8 cellular contexts compared by ENCODE assay signal in the genomic region with DNA sequence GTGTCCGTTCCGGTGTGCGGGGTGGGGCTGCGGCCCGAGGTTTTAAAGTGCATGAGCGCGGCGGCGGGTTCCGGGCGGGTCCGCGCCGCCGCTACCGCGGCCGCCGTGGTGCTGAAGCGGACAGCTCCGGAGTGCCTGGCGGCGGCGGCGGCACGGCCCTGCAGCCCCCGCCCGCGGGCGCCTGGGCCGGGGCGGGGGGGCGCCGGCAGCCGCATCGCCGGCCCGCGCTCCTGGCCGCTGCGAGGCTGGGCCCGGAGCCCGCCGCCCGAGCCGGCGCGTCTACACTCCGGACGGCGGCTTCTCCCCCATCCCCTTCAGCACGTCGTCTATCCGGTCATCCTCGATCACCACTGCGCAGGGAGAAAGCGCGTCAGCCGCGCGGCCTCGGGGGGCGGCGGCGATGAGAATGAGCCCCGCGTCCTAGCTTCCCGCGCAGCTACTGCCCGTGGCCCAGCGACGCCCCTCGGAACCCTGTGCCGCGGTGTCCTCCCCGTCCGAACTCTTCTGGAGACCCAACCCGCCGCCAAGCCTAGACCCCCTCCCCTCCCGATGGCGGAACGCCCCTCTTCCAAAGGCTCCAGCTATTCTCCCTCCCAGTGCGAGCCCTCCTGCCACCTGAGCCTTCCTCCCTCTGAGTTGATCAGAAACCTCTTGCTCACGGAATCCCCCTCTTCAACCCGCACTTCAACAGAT. TPM values are rescaled to one million over a fixed set of nuclear protein-coding genes. Genes with fewer than 3 reads are reported as not detected.
A peak's percentile ranks its signal among the peaks of the same experiment; 100 is the strongest.
DNase-seq lines count a peak whose midpoint lies in the region; ATAC-seq lines count a peak whose summit lies in the region.

No MANE protein-coding gene starts in this region.

- peaks cover 37% of the 10 kb centered on the region for H3K27me3 ChIP-seq in trophoblast cell (ENCODE audit: insufficient read depth, low read length)

- no peak overlapping the region for H2BK5ac ChIP-seq in trophoblast cell (ENCODE audit: low read depth, low read length, poor library complexity)

- H3K4me2 ChIP-seq in trophoblast cell (ENCODE audit: low read length), result peak overlapping the region; percentile 81

- H3K4me1 ChIP-seq in trophoblast cell (ENCODE audit: control insufficient read depth in 1 of 2, insufficient read depth in 2 of 2, low read length in 2 of 2), result peaks cover 15% of the 10 kb centered on the region in 2 experiments

- no peak for ATAC-seq in GM18909 (IDR thresholded peaks at IDR 0.05; ENCODE audit: poor library complexity, unreplicated experiment)

- H4K12ac ChIP-seq in trophoblast cell (ENCODE audit: low read depth, low read length), result no peak overlapping the region

- no peaks in the 10 kb centered on the region for H3K79me1 ChIP-seq in trophoblast cell (ENCODE audit: low read length)

- H3K18ac ChIP-seq in trophoblast cell (ENCODE audit: low read length), result no peak overlapping the region

- no peak overlapping the region for H3K14ac ChIP-seq in trophoblast cell (ENCODE audit: low read length)

- H4K91ac ChIP-seq in trophoblast cell (ENCODE audit: low read depth, low read length), result no peak overlapping the region

- no peaks in the 10 kb centered on the region for H3K79me2 ChIP-seq in trophoblast cell (ENCODE audit: control insufficient read depth, insufficient read depth, low read length, poor library complexity)

- H2AK5ac ChIP-seq in trophoblast cell (ENCODE audit: low read length), result no peak overlapping the region

- no peak overlapping the region for H3K4me3 ChIP-seq in trophoblast cell (ENCODE audit: low read depth, low read length)

- no peak overlapping the region for H3K23ac ChIP-seq in trophoblast cell (ENCODE audit: low read length)

- no CpG with 5 or more reads among the region's 85 CpGs for WGBS in trophoblast cell (ENCODE audit: extremely low coverage, insufficient coverage, insufficient read length)

- H2BK120ac ChIP-seq in trophoblast cell (ENCODE audit: insufficient read depth, low read length, poor library complexity), result no peak overlapping the region

- H3K9me3 ChIP-seq in trophoblast cell (ENCODE audit: insufficient read depth, low read depth, low read length), result peaks cover 8% of the 10 kb centered on the region

- H2BK12ac ChIP-seq in trophoblast cell (ENCODE audit: low read length), result no peak overlapping the region

- no peak overlapping the region for H3K27ac ChIP-seq in trophoblast cell (ENCODE audit: low read depth, low read length)

- H2AFZ ChIP-seq in trophoblast cell (ENCODE audit: insufficient read depth, low read length, poor library complexity), result no peak overlapping the region

- H3K9ac ChIP-seq in trophoblast cell (ENCODE audit: low read length), result no peak overlapping the region

- H3K36me3 ChIP-seq in trophoblast cell (ENCODE audit: control insufficient read depth in 1 of 2, insufficient read depth in 2 of 2, low read length in 2 of 2), result no peaks in the 10 kb centered on the region

- H3K4ac ChIP-seq in trophoblast cell (ENCODE audit: low read depth, low read length), result no peak overlapping the region

- DNase-seq in NCI-H1105 treated with DMSO at 0.1 percent for 48 hours (lab: John Stamatoyannopoulos, UW) (peak; percentile 53), NCI-H1105 (lab: John Stamatoyannopoulos, UW) (no peak), NCI-H2227 (lab: John Stamatoyannopoulos, UW; ENCODE audit: unreplicated experiment) (peak; percentile 46), glomerular visceral epithelial cell (ENCODE audit: extremely low spot score) (peak; percentile 29), trophoblast cell (peak in 1 of 2 donors; percentile 47), HCEC 1CT (no peak)
- DNase-seq in activated naive CD4-positive, alpha-beta T cell treated with Interleukin-2 at 50 U/mL for 16 hours, result peak; percentile 39

- no peak overlapping the region for H4K8ac ChIP-seq in trophoblast cell (ENCODE audit: low read depth, low read length)

RNA-seq across cellular contexts. Expression of a gene that starts 1.3 kb away (rescaled TPM):
- polyA plus RNA-seq in trophoblast cell (2013), result 0.42 and 0.47 TPM in 2 replicates

RNA-seq across cellular contexts. Expression of a gene that starts 10.6 kb away (rescaled TPM):
- 6.1 and 6.2 TPM in 2 replicates for polyA plus RNA-seq in trophoblast cell (2013)

RNA-seq across cellular contexts. Expression of a gene that starts 11.3 kb away (rescaled TPM):
- 48.2 and 49.8 TPM in 2 replicates for polyA plus RNA-seq in trophoblast cell (2013)

RNA-seq across cellular contexts. Expression of a gene that starts 15.8 kb away (rescaled TPM):
- not detected in 2 replicates for polyA plus RNA-seq in trophoblast cell (2013)

RNA-seq across cellular contexts. Expression of a gene that starts 30.6 kb away (rescaled TPM):
- polyA plus RNA-seq in trophoblast cell (2013), result 0.01 TPM in 2 replicates

Comparison
In these comparisons a context has a peak if more than half of its experiments do, and no peak if none do; other contexts are left out.
1. DNase-seq: peak in NCI-H1105 treated with DMSO at 0.1 percent for 48 hours (single experiment), NCI-H2227 (single experiment), activated naive CD4-positive, alpha-beta T cell treated with Interleukin-2 at 50 U/mL for 16 hours (single experiment) and glomerular visceral epithelial cell (single experiment); none in NCI-H1105 (single experiment) and HCEC 1CT (single experiment).